8 cellular contexts compared by ENCODE assay signal in genomic region chr5:61330879-61331406, GRCh38. TPM values are rescaled to one million over a fixed set of nuclear protein-coding genes. Genes with fewer than 3 reads are reported as not detected.
DNase-seq lines count a peak whose midpoint lies in the region; ATAC-seq and TF ChIP-seq lines count a peak whose summit lies in the region.

No MANE protein-coding gene starts in this region.

- H3K4me1 ChIP-seq in lung (ENCODE audit: control insufficient read depth in 2 of 2, insufficient read depth in 2 of 2, low read length in 2 of 2) = peaks cover 5 to 15% of the 10 kb centered on the region in 2 donors

- ATAC-seq in HG02970 (IDR thresholded peaks at IDR 0.05; ENCODE audit: low FRiP score, unreplicated experiment) (peak; percentile 22), lung (ENCODE audit: insufficient read depth, low FRiP score) (peak; percentile 52)
- ATAC-seq in activated CD8-positive, alpha-beta T cell treated with anti-CD3 and anti-CD28 coated beads, Interleukin-2, amount 10 ng/mL, durations not matched to agents 7 days and 5 days = peak; percentile 24

- peak; percentile 73 for DNase-seq in 8988T
- peak; percentile 51 for DNase-seq in GM13976 (ENCODE audit: low spot score)
- DNase-seq in NCI-H226 = peak; percentile 76
- peak; percentile 69 for DNase-seq in activated CD8-positive, alpha-beta T cell treated with anti-CD3 and anti-CD28 coated beads, Interleukin-2, amount 10 ng/mL, durations not matched to agents 7 days and 5 days
- peak; percentile 52 for DNase-seq in effector CD8-positive, alpha-beta T cell (lab: John Stamatoyannopoulos, UW)
- DNase-seq in lung (ENCODE audit: low spot score) = peak; percentile 78
- peak; percentile 60 for DNase-seq in stimulated activated CD8-positive, alpha-beta memory T cell treated with anti-CD3 and anti-CD28 coated beads, Interleukin-12 subunit alpha, Interleukin-12 subunit beta, amount 100 ng/mL, for 4 hours (ENCODE audit: low read depth)

- in situ Hi-C loops in GM13976 (cut with MboI; ENCODE audit: low sequenced_read_pairs, unreplicated experiment) = no loop called here

- H3K9me3 ChIP-seq in lung (ENCODE audit: control insufficient read depth in 2 of 2, insufficient read depth in 1 of 2, low read length in 1 of 2) = no peaks in the 10 kb centered on the region

- no peaks in the 10 kb centered on the region for H3K36me3 ChIP-seq in lung (ENCODE audit: control insufficient read depth in 2 of 2, insufficient read depth in 2 of 2, low read length in 2 of 2)

- no peaks in the 10 kb centered on the region for H3K9me3 Mint-ChIP-seq in activated CD8-positive, alpha-beta T cell treated with anti-CD3 and anti-CD28 coated beads, Interleukin-2, amount 10 ng/mL, durations not matched to agents 7 days and 5 days (ENCODE audit: insufficient read depth)

- H3K4me3 Mint-ChIP-seq in activated CD8-positive, alpha-beta T cell treated with anti-CD3 and anti-CD28 coated beads, Interleukin-2, amount 10 ng/mL, durations not matched to agents 7 days and 5 days = peak overlapping the region; percentile 87

- peak; percentile 38 for TF ChIP-seq CTCF in GM13976 (IDR thresholded peaks at IDR 0.05; ENCODE audit: borderline replicate concordance, control extremely low read depth, extremely low read depth, insufficient read depth, missing control alignments)
- TF ChIP-seq CTCF in lung (IDR thresholded peaks at IDR 0.05; ENCODE audit: control extremely low read depth, extremely low read depth) = no peak

- WGBS in lung, 2 donors = 0% methylated on average over 48 to 78 of the region's 78 CpGs

- H3K27ac Mint-ChIP-seq in activated CD8-positive, alpha-beta T cell treated with anti-CD3 and anti-CD28 coated beads, Interleukin-2, amount 10 ng/mL, durations not matched to agents 7 days and 5 days = no peak overlapping the region

- H3K4me1 Mint-ChIP-seq in activated CD8-positive, alpha-beta T cell treated with anti-CD3 and anti-CD28 coated beads, Interleukin-2, amount 10 ng/mL, durations not matched to agents 7 days and 5 days (ENCODE audit: low read depth) = peaks cover 44% of the 10 kb centered on the region

- peaks cover 7% of the 10 kb centered on the region for H3K36me3 Mint-ChIP-seq in activated CD8-positive, alpha-beta T cell treated with anti-CD3 and anti-CD28 coated beads, Interleukin-2, amount 10 ng/mL, durations not matched to agents 7 days and 5 days (ENCODE audit: low read depth)

- H3K27me3 ChIP-seq in lung (ENCODE audit: control insufficient read depth, insufficient read depth) = no peaks in the 10 kb centered on the region

- peak overlapping the region; percentile 82 to 88 for H3K27ac ChIP-seq in lung (ENCODE audit: low read depth in 1 of 2, low read length in 1 of 2)

- CTCF ChIA-PET in activated CD8-positive, alpha-beta T cell treated with anti-CD3 and anti-CD28 coated beads, Interleukin-2, amount 10 ng/mL, durations not matched to agents 7 days and 5 days (lab: Charles Lee) = interaction anchor here (1.1 to 2.6 kb wide), 9 partner anchors 12 to 327 kb away, joined by 3 to 10 read pairs (median 4); no protein-coding TSS in a partner anchor

- POLR2A ChIA-PET in activated CD8-positive, alpha-beta T cell treated with anti-CD3 and anti-CD28 coated beads, Interleukin-2, amount 10 ng/mL, durations not matched to agents 7 days and 5 days (lab: Charles Lee) = interaction anchor here (0.8 to 1.5 kb wide), 7 partner anchors 9 to 168 kb away, joined by 3 to 5 read pairs (median 4); no protein-coding TSS in a partner anchor

- H3K27me3 Mint-ChIP-seq in activated CD8-positive, alpha-beta T cell treated with anti-CD3 and anti-CD28 coated beads, Interleukin-2, amount 10 ng/mL, durations not matched to agents 7 days and 5 days (ENCODE audit: low read depth) = peaks cover 43% of the 10 kb centered on the region

- H3K4me3 ChIP-seq in lung = peak overlapping the region; percentile 41

RNA-seq across cellular contexts. Expression of gene ZSWIM6, which starts 1.1 kb away (rescaled TPM):
- 1 to 10 TPM; 2.5 to 2.6 TPM for total RNA-seq in activated CD8-positive, alpha-beta T cell treated with anti-CD3 and anti-CD28 coated beads, Interleukin-2, amount 10 ng/mL, durations not matched to agents 7 days and 5 days
- 10 to 100 TPM; 18.3 to 21.6 TPM for total RNA-seq in lung
- polyA plus RNA-seq in lung = 1 to 10 TPM; 5.9 to 8.2 TPM

Comparison
In these comparisons a context has a peak if more than half of its experiments do, and no peak if none do; other contexts are left out.
1. Peak in every context shown above with its lines: DNase-seq, ATAC-seq, H3K4me3 ChIP-seq and H3K27ac ChIP-seq.
2. RNA of gene ZSWIM6, which starts 1.1 kb away (total RNA-seq): 18.3 to 21.6 TPM in lung; 2.5 to 2.6 TPM in activated CD8-positive, alpha-beta T cell treated with anti-CD3 and anti-CD28 coated beads, Interleukin-2, amount 10 ng/mL, durations not matched to agents 7 days and 5 days; every median in the first group is over 4 times any median in the second.